In the genomic region with DNA sequence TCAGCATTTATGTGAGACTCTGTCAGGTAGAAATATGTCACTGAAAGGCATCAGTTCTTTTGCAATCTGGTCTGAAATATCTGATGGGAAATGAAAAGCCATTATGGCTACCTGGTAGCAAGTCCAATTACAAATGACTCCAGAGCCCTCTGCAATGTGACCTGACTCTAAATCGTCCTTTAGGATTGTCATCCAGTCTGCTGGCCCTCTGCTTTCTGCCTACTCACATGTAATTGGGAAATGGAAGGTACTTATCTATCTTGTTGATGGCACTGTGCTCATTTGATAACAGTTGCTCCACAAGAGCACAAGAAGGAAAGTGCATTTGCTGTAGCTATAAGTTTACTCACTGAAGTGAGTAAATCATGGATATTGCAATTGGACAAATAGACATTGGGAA, we compare ENCODE assay signal across 26 cellular contexts.
"Had no signal": no experiment of that assay in that cellular context is flagged by ENCODE, and none has a peak within 500 bp of the region (broad histone marks: within the 10 kb centered on the region; RNA-seq: fewer than 3 reads in every experiment).

No MANE protein-coding gene starts in this region.

- H3K27ac ChIP-seq: left ventricle myocardium inferior, ovary, prostate gland, skin epidermis, stomach, testis, thyroid gland, transverse colon, upper lobe of left lung, vagina had no signal

- DNase-seq: hypothalamus; immature natural killer cell; left ventricle myocardium inferior; mesendoderm; naive B cell; natural killer cell; nephron progenitor cell; ovary; retina; right cardiac atrium; stimulated activated CD4-positive, alpha-beta T cell treated with anti-CD3 and anti-CD28 coated beads, Interleukin-12 subunit alpha, Interleukin-12 subunit beta, amount 100 ng/mL, for 4 hours; stimulated activated CD4-positive, alpha-beta T cell treated with anti-CD3 and anti-CD28 coated beads, Interleukin-15, amount 100 ng/mL, for 24 hours; stimulated activated CD4-positive, alpha-beta T cell treated with anti-CD3 and anti-CD28 coated beads, Interleukin-2, amount 100 ng/mL, for 24 hours; stimulated activated CD4-positive, alpha-beta T cell treated with anti-CD3 and anti-CD28 coated beads, Interleukin-4, amount 100 ng/mL, for 1 hour; stimulated activated naive B cell treated with anti-CD40 and anti-IgM and Interleukin-4, amounts not matched to agents 10 μg/mL and 1 μg/mL and 100 μg/mL, for 72 hours; stimulated activated naive CD8-positive, alpha-beta T cell treated with anti-CD3 and anti-CD28 coated beads, Interleukin-15, Interleukin-2, amounts not matched to agents 100 U/mL and 50 U/mL, for 24 hours; stomach; testis; thyroid gland; transverse colon; upper lobe of left lung had no signal

- H3K4me1 ChIP-seq: left ventricle myocardium inferior, prostate gland, stomach, testis, thyroid gland, upper lobe of left lung, vagina had no signal

- H3K9me3 ChIP-seq: ovary, prostate gland, stomach, testis, thyroid gland, transverse colon, upper lobe of left lung, vagina had no signal

- FAIRE-seq: islet of Langerhans had no signal

- H3K4me3 ChIP-seq: left ventricle myocardium inferior, lung, ovary, prostate gland, skin epidermis, stomach, testis, thyroid gland, transverse colon, upper lobe of left lung, vagina had no signal

- H3K36me3 ChIP-seq: left ventricle myocardium inferior, ovary, prostate gland, stomach, thyroid gland, transverse colon, upper lobe of left lung, vagina had no signal

- H3K27me3 ChIP-seq: ovary, stomach, testis, thyroid gland, transverse colon, upper lobe of left lung, vagina had no signal
